In genomic region chr17:17053446-17054379, GRCh38 we compare ENCODE assay signal across 1 cellular context.
TF ChIP-seq lines count a peak whose summit lies in the region.

No MANE protein-coding gene starts in this region.

TF ChIP-seq in GM12878, 131 proteins besides CTCF, POLR2A, EP300 and RAD21 (continued from another document):
- no peak for TF ChIP-seq CREB1 (IDR thresholded peaks at IDR 0.05; ENCODE audit: low read depth)
- TF ChIP-seq SUZ12 (IDR thresholded peaks at IDR 0.05; ENCODE audit: unreplicated experiment) = no peak
- no peak for TF ChIP-seq KLF5 (IDR thresholded peaks at IDR 0.05; ENCODE audit: partially characterized antibody)
